In the genomic region with DNA sequence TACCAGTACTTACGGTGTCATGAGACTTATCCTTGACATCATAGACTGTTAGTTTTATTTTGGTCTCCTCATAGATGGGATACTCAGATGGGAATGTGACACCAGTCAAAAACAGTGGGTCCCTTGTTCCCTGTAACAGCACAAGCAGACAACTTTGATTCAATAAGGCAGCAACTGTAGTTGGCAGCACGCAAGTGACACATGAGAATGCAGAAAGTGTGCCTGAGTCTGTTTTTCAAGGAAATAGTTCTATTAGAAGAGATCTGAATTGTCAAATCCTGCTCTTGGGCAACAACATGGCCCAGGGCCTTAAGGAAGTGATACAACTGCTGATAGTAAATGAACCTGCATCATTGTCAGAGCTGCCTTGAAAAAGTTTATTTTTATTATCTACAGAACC, we compare ENCODE assay signal across 8 cellular contexts.
DNase-seq lines count a peak whose midpoint lies in the region; ATAC-seq and TF ChIP-seq lines count a peak whose summit lies in the region.
"Had no signal": no experiment of that assay in that cellular context is flagged by ENCODE, and none has a peak within 500 bp of the region (broad histone marks: within the 10 kb centered on the region; RNA-seq: fewer than 3 reads in every experiment).

No MANE protein-coding gene starts in this region.

- H3K27me3 ChIP-seq in fibroblast of lung (ENCODE audit: control insufficient read depth, insufficient read depth, low read length) (no peaks in the 10 kb centered on the region), skeletal muscle satellite cell (ENCODE audit: control insufficient read depth, insufficient read depth, low read length) (no peaks in the 10 kb centered on the region)

- H3K79me2 ChIP-seq in fibroblast of lung (ENCODE audit: control insufficient read depth, insufficient read depth, low read length), result no peaks in the 10 kb centered on the region

- H3K36me3 ChIP-seq in fibroblast of lung (ENCODE audit: control insufficient read depth, insufficient read depth, low read length) (no peaks in the 10 kb centered on the region), skeletal muscle satellite cell (ENCODE audit: insufficient read depth, low read length) (no peaks in the 10 kb centered on the region)

- H4K20me1 ChIP-seq in fibroblast of lung (ENCODE audit: control insufficient read depth, extremely low read depth, insufficient read depth, low read length), result no peaks in the 10 kb centered on the region

- H3K4me1 ChIP-seq in fibroblast of lung (ENCODE audit: control insufficient read depth, extremely low read depth, insufficient read depth, low read length) (peaks cover 13% of the 10 kb centered on the region), skeletal muscle satellite cell (ENCODE audit: control insufficient read depth, insufficient read depth, low read length) (peaks cover 48% of the 10 kb centered on the region)

- H3K4me3 ChIP-seq in HFF-Myc (replicated peaks; ENCODE audit: low read depth, low read length) (peak overlapping the region; percentile 54), WI38 (ENCODE audit: low read depth, low read length) (peak overlapping the region; percentile 60), fibroblast of lung (replicated peaks in 1 of 4; ENCODE audit: control extremely low read depth in 1 of 4, insufficient read depth in 1 of 4, low read depth in 3 of 4, low read length in 4 of 4) (peak overlapping the region in 2 of 4 experiments; percentile 64 to 85), skeletal muscle satellite cell (ENCODE audit: low read length) (peak overlapping the region; percentile 73)

- H3K4me2 ChIP-seq in fibroblast of lung (ENCODE audit: extremely low read depth, insufficient read depth, low read length) (peak overlapping the region; percentile 36), skeletal muscle satellite cell (ENCODE audit: low read length) (peak overlapping the region; percentile 82)

- TF ChIP-seq CTCF in HFF-Myc (IDR thresholded peaks at IDR 0.05; ENCODE audit: low read depth, low read length, missing control alignments) (no peak), WI38 (IDR thresholded peaks at IDR 0.05; ENCODE audit: low read depth, low read length) (no peak), fibroblast of lung (conservative IDR thresholded peaks at IDR 0.05 in 1 of 2, IDR thresholded peaks at IDR 0.05 in 1 of 2; ENCODE audit: low read depth in 1 of 2, low read length in 2 of 2) (no peak)

- DNase-seq in HFF-Myc (ENCODE audit: extremely low read depth, low read depth) (no peak), fibroblast of lung (ENCODE audit: low read depth in 2 of 2) (peak; percentile 46 to 53), DMS79 treated with DMSO at 0.1 percent for 48 hours (lab: John Stamatoyannopoulos, UW) (no peak), HPDE6-E6E7 (ENCODE audit: extremely low spot score) (no peak)
- DNase-seq: activated CD8-positive, alpha-beta memory T cell treated with anti-CD3 and anti-CD28 coated beads, Interleukin-2, amount 50 U/mL, for 4 hours had no signal

- H3K9ac ChIP-seq in fibroblast of lung (ENCODE audit: insufficient read depth, low read length), result no peak overlapping the region
- peak overlapping the region; percentile 91 for H3K9ac ChIP-seq in skeletal muscle satellite cell (ENCODE audit: low read depth, low read length)

- no peak for ATAC-seq in HG03354 (IDR thresholded peaks at IDR 0.05; ENCODE audit: poor library complexity, severe bottlenecking, unreplicated experiment)

- H2AFZ ChIP-seq in fibroblast of lung (ENCODE audit: low read length), result no peak overlapping the region

- H3K9me3 ChIP-seq in fibroblast of lung (ENCODE audit: control insufficient read depth, insufficient read depth, low read depth, low read length) (no peaks in the 10 kb centered on the region), skeletal muscle satellite cell (replicated peaks; ENCODE audit: low read length) (no peaks in the 10 kb centered on the region)

- peak overlapping the region; percentile 36 for H3K27ac ChIP-seq in fibroblast of lung (ENCODE audit: insufficient read depth, low read length)

Comparison
In these comparisons a context has a peak if more than half of its experiments do, and no peak if none do; other contexts are left out.
1. DNase-seq: peak in fibroblast of lung (2 of 2); none in HFF-Myc (single experiment), DMS79 treated with DMSO at 0.1 percent for 48 hours (single experiment) and HPDE6-E6E7 (single experiment).